ENCODE assay signal across 13 cellular contexts in genomic region chr1:169060010-169060722, GRCh38. TPM values are rescaled to one million over a fixed set of nuclear protein-coding genes. Genes with fewer than 3 reads are reported as not detected.
DNase-seq lines count a peak whose midpoint lies in the region; ATAC-seq and TF ChIP-seq lines count a peak whose summit lies in the region.
"Had no signal": no experiment of that assay in that cellular context is flagged by ENCODE, and none has a peak within 500 bp of the region (broad histone marks: within the 10 kb centered on the region; RNA-seq: fewer than 3 reads in every experiment).

No MANE protein-coding gene starts in this region.

- no peaks in the 10 kb centered on the region for H3K36me3 ChIP-seq in HAP-1 (replicated peaks)
- no peaks in the 10 kb centered on the region for H3K36me3 ChIP-seq in mesendoderm (ENCODE audit: control insufficient read depth, insufficient read depth, low read length)

- no peak overlapping the region for H3K4me2 ChIP-seq in mesendoderm (ENCODE audit: low read length)

- DNase-seq in Caki2 (ENCODE audit: low read depth) (peak; percentile 37), NCI-H526 (lab: John Stamatoyannopoulos, UW) (peak; percentile 68 to 81), epithelial cell of proximal tubule (ENCODE audit: low read depth) (peak; percentile 16), HAP-1 (ENCODE audit: low spot score in 2 of 2) (no peak), mesendoderm (no peak)
- DNase-seq in activated T-cell treated with anti-CD3 and anti-CD28 coated beads, Interleukin-2, amount 50 U/mL, for 72 hours: no peak
- DNase-seq in activated naive CD4-positive, alpha-beta T cell treated with anti-CD3 and anti-CD28 coated beads for 36 hours: no peak
- DNase-seq: activated T-cell treated with anti-CD3 and anti-CD28 coated beads for 4 hours; islet precursor cell; NCI-H1694 treated with DMSO at 0.1 percent for 48 hours; stimulated activated naive CD8-positive, alpha-beta T cell treated with anti-CD3 and anti-CD28 coated beads, Interleukin-15, Interleukin-2, amounts not matched to agents 100 U/mL and 50 U/mL, for 24 hours had no signal

- H4K8ac ChIP-seq in mesendoderm (ENCODE audit: low read depth, low read length): no peak overlapping the region

- H3K4me3 Mint-ChIP-seq in nephron: no peak overlapping the region
- H3K4me3 Mint-ChIP-seq in activated T-cell treated with anti-CD3 and anti-CD28 coated beads, Interleukin-2, amount 50 U/mL, for 72 hours: no peak overlapping the region
- no peak overlapping the region for H3K4me3 Mint-ChIP-seq in activated naive CD4-positive, alpha-beta T cell treated with anti-CD3 and anti-CD28 coated beads for 36 hours
- H3K4me3 Mint-ChIP-seq: brain had no signal

- H3K9me3 Mint-ChIP-seq in nephron: peaks cover 3% of the 10 kb centered on the region
- peaks cover 0 to 2% of the 10 kb centered on the region in 2 donors for H3K9me3 Mint-ChIP-seq in activated T-cell treated with anti-CD3 and anti-CD28 coated beads, Interleukin-2, amount 50 U/mL, for 72 hours
- peaks cover 4% of the 10 kb centered on the region for H3K9me3 Mint-ChIP-seq in activated naive CD4-positive, alpha-beta T cell treated with anti-CD3 and anti-CD28 coated beads for 36 hours

- no peaks in the 10 kb centered on the region for H3K27me3 ChIP-seq in HAP-1 (ENCODE audit: low read depth)
- no peaks in the 10 kb centered on the region for H3K27me3 ChIP-seq in mesendoderm (ENCODE audit: insufficient read depth, low read length, poor library complexity)

- H2BK15ac ChIP-seq in mesendoderm (replicated peaks; ENCODE audit: low read depth): no peak overlapping the region

- peak overlapping the region in 2 of 3 experiments; percentile 24 to 46 for H3K27ac Mint-ChIP-seq in nephron
- H3K27ac Mint-ChIP-seq in activated T-cell treated with anti-CD3 and anti-CD28 coated beads, Interleukin-2, amount 50 U/mL, for 72 hours: no peak overlapping the region
- no peak overlapping the region for H3K27ac Mint-ChIP-seq in activated naive CD4-positive, alpha-beta T cell treated with anti-CD3 and anti-CD28 coated beads for 36 hours
- H3K27ac Mint-ChIP-seq: brain had no signal

- WGBS in mesendoderm (ENCODE audit: extremely low coverage, insufficient coverage, low lambda C conversion rate): no CpG with 5 or more reads among the region's 9 CpGs

- no peak overlapping the region for H3K56ac ChIP-seq in mesendoderm (ENCODE audit: low read length)

- CTCF ChIA-PET in activated naive CD4-positive, alpha-beta T cell treated with anti-CD3 and anti-CD28 coated beads for 36 hours (lab: Charles Lee): no interaction called here

- H3K4me1 Mint-ChIP-seq in nephron: peaks cover 7% of the 10 kb centered on the region
- H3K4me1 Mint-ChIP-seq in activated T-cell treated with anti-CD3 and anti-CD28 coated beads, Interleukin-2, amount 50 U/mL, for 72 hours (ENCODE audit: low read depth): peaks cover 6% of the 10 kb centered on the region
- no peaks in the 10 kb centered on the region for H3K4me1 Mint-ChIP-seq in activated naive CD4-positive, alpha-beta T cell treated with anti-CD3 and anti-CD28 coated beads for 36 hours (ENCODE audit: low read depth)
- H3K4me1 Mint-ChIP-seq: brain had no signal

- H3K79me2 ChIP-seq in mesendoderm (ENCODE audit: control insufficient read depth, insufficient read depth, low read length): no peaks in the 10 kb centered on the region

- H3K79me1 ChIP-seq in mesendoderm (ENCODE audit: low read length): no peaks in the 10 kb centered on the region

- H4K5ac ChIP-seq in mesendoderm (ENCODE audit: low read length): no peak overlapping the region

- no peak for ATAC-seq in activated T-cell treated with anti-CD3 and anti-CD28 coated beads, Interleukin-2, amount 50 U/mL, for 72 hours (replicated peaks in 1 of 2)
- ATAC-seq: stimulated activated naive CD8-positive, alpha-beta T cell treated with anti-CD3 and anti-CD28 coated beads, Interleukin-15, Interleukin-2, amounts not matched to agents 100 U/mL and 50 U/mL, for 24 hours had no signal

- no peak overlapping the region for H3K23ac ChIP-seq in mesendoderm (ENCODE audit: low read length)

- no peak overlapping the region for H3K27ac ChIP-seq in mesendoderm (ENCODE audit: low read depth, low read length)

- no peaks in the 10 kb centered on the region for H3K27me3 Mint-ChIP-seq in nephron (ENCODE audit: low read depth)
- no peaks in the 10 kb centered on the region for H3K27me3 Mint-ChIP-seq in activated T-cell treated with anti-CD3 and anti-CD28 coated beads, Interleukin-2, amount 50 U/mL, for 72 hours (ENCODE audit: low read depth)
- H3K27me3 Mint-ChIP-seq in activated naive CD4-positive, alpha-beta T cell treated with anti-CD3 and anti-CD28 coated beads for 36 hours (ENCODE audit: low read depth): no peaks in the 10 kb centered on the region
- H3K27me3 Mint-ChIP-seq: brain had no signal

- TF ChIP-seq CTCF in epithelial cell of proximal tubule (conservative IDR thresholded peaks at IDR 0.05; ENCODE audit: low read depth, low read length) (no peak), nephron (IDR thresholded peaks at IDR 0.05; ENCODE audit: unreplicated experiment in 3 of 3) (no peak)

- H2BK120ac ChIP-seq in mesendoderm (ENCODE audit: low read depth, low read length): no peak overlapping the region

- in situ Hi-C loops in Caki2 (cut with HindIII; ENCODE audit: low pct_unique_long_range_greater_than_20kb, low sequenced_read_pairs): no loop called here
- in situ Hi-C loops in HAP-1 (cut with MboI; ENCODE audit: low sequenced_read_pairs): no loop called here

- no peak overlapping the region for H2BK5ac ChIP-seq in mesendoderm (ENCODE audit: low read length)

- no peak overlapping the region for H3K4ac ChIP-seq in mesendoderm (ENCODE audit: low read depth, low read length)

- no peaks in the 10 kb centered on the region for H3K9me3 ChIP-seq in HAP-1

- intact Hi-C loops in activated naive CD4-positive, alpha-beta T cell treated with anti-CD3 and anti-CD28 coated beads for 36 hours (cut with micrococcal nuclease): no loop called here

- H3K4me1 ChIP-seq in HAP-1 (peaks cover 14% of the 10 kb centered on the region), mesendoderm (ENCODE audit: control insufficient read depth, low read depth, low read length) (no peaks in the 10 kb centered on the region)

- H3K4me3 ChIP-seq in epithelial cell of proximal tubule (ENCODE audit: low read depth, low read length): no peak overlapping the region
- H3K4me3 ChIP-seq in HAP-1: no peak overlapping the region
- no peak overlapping the region for H3K4me3 ChIP-seq in mesendoderm (ENCODE audit: low read length)

- H3K9ac ChIP-seq in mesendoderm (ENCODE audit: low read length): no peak overlapping the region

- H2AK5ac ChIP-seq in mesendoderm (ENCODE audit: low read length): no peak overlapping the region

- H3K36me3 Mint-ChIP-seq in nephron (ENCODE audit: low read depth): no peaks in the 10 kb centered on the region
- peaks cover 0 to 2% of the 10 kb centered on the region in 2 donors for H3K36me3 Mint-ChIP-seq in activated T-cell treated with anti-CD3 and anti-CD28 coated beads, Interleukin-2, amount 50 U/mL, for 72 hours (ENCODE audit: insufficient read depth in 2 of 2)
- no peaks in the 10 kb centered on the region for H3K36me3 Mint-ChIP-seq in activated naive CD4-positive, alpha-beta T cell treated with anti-CD3 and anti-CD28 coated beads for 36 hours (ENCODE audit: low read depth)
- H3K36me3 Mint-ChIP-seq: brain had no signal

- H3K18ac ChIP-seq in mesendoderm (ENCODE audit: low read length): no peak overlapping the region

RNA-seq across cellular contexts. Expression of gene ATP1B1, which starts 46.3 kb away (rescaled TPM):
- 115 and 153 TPM in 2 replicates for total RNA-seq in Caki2 (2014; rRNA removed; shearing (Covaris generic); ENCODE audit: low replicate concordance)
- total RNA-seq in epithelial cell of proximal tubule: 73.0 and 83.3 TPM in 2 replicates
- total RNA-seq in activated T-cell treated with anti-CD3 and anti-CD28 coated beads, Interleukin-2, amount 50 U/mL, for 72 hours: 1 to 10 TPM; 3.3 to 8.1 TPM
- 33.8 TPM for polyA plus RNA-seq in mesendoderm (2013, experiment 1 of 2)
- 36.1 TPM for polyA plus RNA-seq in mesendoderm (2013, experiment 2 of 2)
- total RNA-seq in activated naive CD4-positive, alpha-beta T cell treated with anti-CD3 and anti-CD28 coated beads for 36 hours: 1 to 10 TPM; 5.6 to 6.2 TPM

Comparison
In these comparisons a context has a peak if more than half of its experiments do, and no peak if none do; other contexts are left out.
1. DNase-seq: peak in Caki2 (single experiment), NCI-H526 (2 of 2) and epithelial cell of proximal tubule (single experiment); none in activated T-cell treated with anti-CD3 and anti-CD28 coated beads, Interleukin-2, amount 50 U/mL, for 72 hours (0 of 2), HAP-1 (0 of 2), mesendoderm (single experiment) and activated naive CD4-positive, alpha-beta T cell treated with anti-CD3 and anti-CD28 coated beads for 36 hours (single experiment).
2. H3K27ac Mint-ChIP-seq: peak in nephron (2 of 3); none in activated T-cell treated with anti-CD3 and anti-CD28 coated beads, Interleukin-2, amount 50 U/mL, for 72 hours (single experiment) and activated naive CD4-positive, alpha-beta T cell treated with anti-CD3 and anti-CD28 coated beads for 36 hours (single experiment).